In genomic region chr11:33835143-33835878, GRCh38 we compare ENCODE assay signal across 1 cellular context.
TF ChIP-seq lines count a peak whose summit lies in the region.

No MANE protein-coding gene starts in this region.

TF ChIP-seq in WTC11, 78 proteins besides CTCF, POLR2A, EP300 and RAD21 (continued from another document):
- TF ChIP-seq, protein P1, sequence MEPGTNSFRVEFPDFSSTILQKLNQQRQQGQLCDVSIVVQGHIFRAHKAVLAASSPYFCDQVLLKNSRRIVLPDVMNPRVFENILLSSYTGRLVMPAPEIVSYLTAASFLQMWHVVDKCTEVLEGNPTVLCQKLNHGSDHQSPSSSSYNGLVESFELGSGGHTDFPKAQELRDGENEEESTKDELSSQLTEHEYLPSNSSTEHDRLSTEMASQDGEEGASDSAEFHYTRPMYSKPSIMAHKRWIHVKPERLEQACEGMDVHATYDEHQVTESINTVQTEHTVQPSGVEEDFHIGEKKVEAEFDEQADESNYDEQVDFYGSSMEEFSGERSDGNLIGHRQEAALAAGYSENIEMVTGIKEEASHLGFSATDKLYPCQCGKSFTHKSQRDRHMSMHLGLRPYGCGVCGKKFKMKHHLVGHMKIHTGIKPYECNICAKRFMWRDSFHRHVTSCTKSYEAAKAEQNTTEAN (CRISPR knock-in tag; IDR thresholded peaks at IDR 0.05): no peak
- TF ChIP-seq, protein P2, sequence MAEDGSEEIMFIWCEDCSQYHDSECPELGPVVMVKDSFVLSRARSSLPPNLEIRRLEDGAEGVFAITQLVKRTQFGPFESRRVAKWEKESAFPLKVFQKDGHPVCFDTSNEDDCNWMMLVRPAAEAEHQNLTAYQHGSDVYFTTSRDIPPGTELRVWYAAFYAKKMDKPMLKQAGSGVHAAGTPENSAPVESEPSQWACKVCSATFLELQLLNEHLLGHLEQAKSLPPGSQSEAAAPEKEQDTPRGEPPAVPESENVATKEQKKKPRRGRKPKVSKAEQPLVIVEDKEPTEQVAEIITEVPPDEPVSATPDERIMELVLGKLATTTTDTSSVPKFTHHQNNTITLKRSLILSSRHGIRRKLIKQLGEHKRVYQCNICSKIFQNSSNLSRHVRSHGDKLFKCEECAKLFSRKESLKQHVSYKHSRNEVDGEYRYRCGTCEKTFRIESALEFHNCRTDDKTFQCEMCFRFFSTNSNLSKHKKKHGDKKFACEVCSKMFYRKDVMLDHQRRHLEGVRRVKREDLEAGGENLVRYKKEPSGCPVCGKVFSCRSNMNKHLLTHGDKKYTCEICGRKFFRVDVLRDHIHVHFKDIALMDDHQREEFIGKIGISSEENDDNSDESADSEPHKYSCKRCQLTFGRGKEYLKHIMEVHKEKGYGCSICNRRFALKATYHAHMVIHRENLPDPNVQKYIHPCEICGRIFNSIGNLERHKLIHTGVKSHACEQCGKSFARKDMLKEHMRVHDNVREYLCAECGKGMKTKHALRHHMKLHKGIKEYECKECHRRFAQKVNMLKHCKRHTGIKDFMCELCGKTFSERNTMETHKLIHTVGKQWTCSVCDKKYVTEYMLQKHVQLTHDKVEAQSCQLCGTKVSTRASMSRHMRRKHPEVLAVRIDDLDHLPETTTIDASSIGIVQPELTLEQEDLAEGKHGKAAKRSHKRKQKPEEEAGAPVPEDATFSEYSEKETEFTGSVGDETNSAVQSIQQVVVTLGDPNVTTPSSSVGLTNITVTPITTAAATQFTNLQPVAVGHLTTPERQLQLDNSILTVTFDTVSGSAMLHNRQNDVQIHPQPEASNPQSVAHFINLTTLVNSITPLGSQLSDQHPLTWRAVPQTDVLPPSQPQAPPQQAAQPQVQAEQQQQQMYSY (CRISPR knock-in tag; IDR thresholded peaks at IDR 0.05): no peak
- TF ChIP-seq SMAD4 (CRISPR knock-in tag; IDR thresholded peaks at IDR 0.05) (no peak), MXD4 (CRISPR knock-in tag; IDR thresholded peaks at IDR 0.05; ENCODE audit: borderline replicate concordance) (no peak), ARID4B (CRISPR knock-in tag; IDR thresholded peaks at IDR 0.05; ENCODE audit: borderline replicate concordance) (no peak), ZNF671 (CRISPR knock-in tag; IDR thresholded peaks at IDR 0.05) (no peak)
